In the genomic region with DNA sequence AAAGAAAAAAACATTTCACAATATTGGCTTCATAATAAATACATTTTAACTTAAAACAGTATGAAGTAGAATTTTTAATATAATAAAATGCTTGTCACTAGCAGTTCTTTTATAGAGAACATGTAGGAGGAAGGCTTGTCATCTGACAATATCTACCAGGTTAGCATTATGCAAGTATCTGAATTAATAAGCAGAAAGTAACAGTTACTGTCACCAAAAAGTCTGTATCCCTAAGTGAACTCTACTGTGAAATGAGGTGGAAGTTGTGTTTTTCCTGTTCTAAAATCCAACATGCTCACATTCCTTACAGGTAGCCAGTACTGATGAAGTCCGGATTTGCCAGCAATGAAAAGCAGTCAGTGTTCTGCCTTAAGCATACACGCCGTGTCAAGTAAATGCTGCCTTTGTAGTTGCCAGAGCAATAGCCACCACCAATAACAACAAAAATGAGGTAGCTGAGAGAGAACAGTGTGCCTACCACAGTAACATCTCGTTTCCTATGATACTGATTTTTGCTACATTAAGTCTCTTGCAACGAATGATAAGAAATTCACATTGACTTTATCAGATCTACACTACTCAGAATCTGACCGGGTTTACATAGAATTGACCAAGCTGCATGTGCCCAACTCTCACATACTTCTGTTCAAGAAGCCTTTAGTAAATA, we compare ENCODE assay signal across 15 cellular contexts.
DNase-seq lines count a peak whose midpoint lies in the region; ATAC-seq and TF ChIP-seq lines count a peak whose summit lies in the region.
"Had no signal": no experiment of that assay in that cellular context is flagged by ENCODE, and none has a peak within 500 bp of the region (broad histone marks: within the 10 kb centered on the region; RNA-seq: fewer than 3 reads in every experiment).

No MANE protein-coding gene starts in this region.

- H3K27me3 ChIP-seq in A673 (replicated peaks; ENCODE audit: insufficient read depth, low read depth, low read length, poor library complexity): no peaks in the 10 kb centered on the region
- H3K27me3 ChIP-seq: BLaER1 treated with 17β-estradiol and CSF1 and Interleukin-3, amounts not matched to agents 10 nM and 100 nM; SJSA1 had no signal

- no peak overlapping the region for H3K27ac ChIP-seq in A673 (ENCODE audit: low read depth, low read length, poor library complexity, severe bottlenecking)
- H3K27ac ChIP-seq: SJSA1 had no signal

- ATAC-seq in memory B cell (ENCODE audit: low read depth): no peak
- no peak for ATAC-seq in GM21737 (IDR thresholded peaks at IDR 0.05; ENCODE audit: unreplicated experiment)
- no peak for ATAC-seq in HG03175 (IDR thresholded peaks at IDR 0.05; ENCODE audit: unreplicated experiment)

- H3K36me3 Mint-ChIP-seq in activated T-helper 2 cell treated with anti-CD3 and anti-CD28 coated beads, Interferon-gamma antibody, Interleukin-2, Interleukin-4, amounts not matched to agents 10 μg/mL and 5 μg/mL and 100 μg/mL, durations not matched to agents 14 hours and 24 hours and 36 hours (ENCODE audit: low read depth): peaks cover 15% of the 10 kb centered on the region
- H3K36me3 Mint-ChIP-seq in memory B cell (peaks cover 11% of the 10 kb centered on the region), HFFc6 (ENCODE audit: low read depth) (no peaks in the 10 kb centered on the region)

- no peak overlapping the region for H3K4me3 ChIP-seq in A673 (ENCODE audit: low read depth, low read length, poor library complexity, severe bottlenecking)
- H3K4me3 ChIP-seq: BLaER1 treated with 17β-estradiol and CSF1 and Interleukin-3, amounts not matched to agents 10 nM and 100 nM; SJSA1 had no signal

- H3K36me3 ChIP-seq in A673 (ENCODE audit: insufficient read depth, low read length, poor library complexity, severe bottlenecking): no peaks in the 10 kb centered on the region
- H3K36me3 ChIP-seq: SJSA1 had no signal

- POLR2A ChIA-PET in A673 (lab: Charles Lee; ENCODE audit: low non-redundant PET): no interaction called here

- BruUV-seq in A673 (replicated peaks; lab: Mats Ljungman, UMichigan): no TSS peak

- peak; percentile 38 to 42 for DNase-seq in AML-193 (lab: John Stamatoyannopoulos, UW)
- DNase-seq in GF-D8 (lab: John Stamatoyannopoulos, UW): peak; percentile 99
- peak; percentile 47 for DNase-seq in activated T-helper 2 cell treated with anti-CD3 and anti-CD28 coated beads, Interferon-gamma antibody, Interleukin-2, Interleukin-4, amounts not matched to agents 10 μg/mL and 5 μg/mL and 100 μg/mL, durations not matched to agents 14 hours and 24 hours and 36 hours (ENCODE audit: low spot score)
- no peak for DNase-seq in memory B cell (ENCODE audit: low spot score in 2 of 2)
- no peak for DNase-seq in HFFc6
- DNase-seq in A673 (ENCODE audit: low spot score): no peak
- DNase-seq: amniotic stem cell; NCI-H2029; NCI-H82; stimulated activated CD8-positive, alpha-beta memory T cell treated with anti-CD3 and anti-CD28 coated beads, Interleukin-4, amount 100 ng/mL, for 48 hours had no signal

- H3K27me3 Mint-ChIP-seq in activated T-helper 2 cell treated with anti-CD3 and anti-CD28 coated beads, Interferon-gamma antibody, Interleukin-2, Interleukin-4, amounts not matched to agents 10 μg/mL and 5 μg/mL and 100 μg/mL, durations not matched to agents 14 hours and 24 hours and 36 hours (ENCODE audit: low read depth): no peaks in the 10 kb centered on the region
- H3K27me3 Mint-ChIP-seq in memory B cell (no peaks in the 10 kb centered on the region), HFFc6 (ENCODE audit: insufficient read depth) (no peaks in the 10 kb centered on the region; the same call in 1 of the 2 replicates)
- H3K27me3 Mint-ChIP-seq: IgD-negative memory B cell had no signal

- peak overlapping the region; percentile 91 for H3K27ac Mint-ChIP-seq in activated T-helper 2 cell treated with anti-CD3 and anti-CD28 coated beads, Interferon-gamma antibody, Interleukin-2, Interleukin-4, amounts not matched to agents 10 μg/mL and 5 μg/mL and 100 μg/mL, durations not matched to agents 14 hours and 24 hours and 36 hours
- peak overlapping the region; percentile 41 for H3K27ac Mint-ChIP-seq in memory B cell
- no peak overlapping the region for H3K27ac Mint-ChIP-seq in HFFc6

- intact Hi-C loops in activated T-helper 2 cell treated with anti-CD3 and anti-CD28 coated beads, Interferon-gamma antibody, Interleukin-2, Interleukin-4, amounts not matched to agents 10 μg/mL and 5 μg/mL and 100 μg/mL, durations not matched to agents 14 hours and 24 hours and 36 hours (cut with micrococcal nuclease): loop anchor here (1.0 to 2.0 kb wide), 10 partner anchors 9 to 150 kb away; no protein-coding TSS in a partner anchor
- intact Hi-C loops in A673 (cut with micrococcal nuclease; ENCODE audit: unreplicated experiment): no loop called here

- TF ChIP-seq CTCF in HFFc6 (IDR thresholded peaks at IDR 0.05) (no peak), A673 (conservative IDR thresholded peaks at IDR 0.05; ENCODE audit: low read depth, low read length) (no peak)

- peaks cover 19% of the 10 kb centered on the region for H3K4me1 ChIP-seq in A673 (ENCODE audit: insufficient read depth, low read length, poor library complexity, severe bottlenecking)
- H3K4me1 ChIP-seq: SJSA1 had no signal

- H3K9me3 Mint-ChIP-seq in activated T-helper 2 cell treated with anti-CD3 and anti-CD28 coated beads, Interferon-gamma antibody, Interleukin-2, Interleukin-4, amounts not matched to agents 10 μg/mL and 5 μg/mL and 100 μg/mL, durations not matched to agents 14 hours and 24 hours and 36 hours: no peaks in the 10 kb centered on the region
- H3K9me3 Mint-ChIP-seq in memory B cell (no peaks in the 10 kb centered on the region), HFFc6 (no peaks in the 10 kb centered on the region)
- H3K9me3 Mint-ChIP-seq: IgD-negative memory B cell had no signal

- CTCF ChIA-PET in A673 (lab: Charles Lee): no interaction called here

- no peaks in the 10 kb centered on the region for H3K9me3 ChIP-seq in A673 (ENCODE audit: low read depth, low read length, poor library complexity, severe bottlenecking)
- H3K9me3 ChIP-seq: BLaER1 treated with 17β-estradiol and CSF1 and Interleukin-3, amounts not matched to agents 10 nM and 100 nM; SJSA1 had no signal

- peaks cover 59% of the 10 kb centered on the region for H3K4me1 Mint-ChIP-seq in activated T-helper 2 cell treated with anti-CD3 and anti-CD28 coated beads, Interferon-gamma antibody, Interleukin-2, Interleukin-4, amounts not matched to agents 10 μg/mL and 5 μg/mL and 100 μg/mL, durations not matched to agents 14 hours and 24 hours and 36 hours (ENCODE audit: low read depth)
- H3K4me1 Mint-ChIP-seq in memory B cell: peaks cover 49% of the 10 kb centered on the region
- peaks cover 8% of the 10 kb centered on the region; the same call in 1 of the 2 replicates for H3K4me1 Mint-ChIP-seq in HFFc6 (ENCODE audit: low read depth)

- H3K4me3 Mint-ChIP-seq in activated T-helper 2 cell treated with anti-CD3 and anti-CD28 coated beads, Interferon-gamma antibody, Interleukin-2, Interleukin-4, amounts not matched to agents 10 μg/mL and 5 μg/mL and 100 μg/mL, durations not matched to agents 14 hours and 24 hours and 36 hours (ENCODE audit: low read depth): no peak overlapping the region
- H3K4me3 Mint-ChIP-seq in memory B cell (no peak overlapping the region), HFFc6 (no peak overlapping the region)

Comparison
In these comparisons a context has a peak if more than half of its experiments do, and no peak if none do; other contexts are left out.
1. DNase-seq: peak in AML-193 (2 of 2), GF-D8 (single experiment) and activated T-helper 2 cell treated with anti-CD3 and anti-CD28 coated beads, Interferon-gamma antibody, Interleukin-2, Interleukin-4, amounts not matched to agents 10 μg/mL and 5 μg/mL and 100 μg/mL, durations not matched to agents 14 hours and 24 hours and 36 hours (single experiment); none in memory B cell (0 of 2), HFFc6 (single experiment) and A673 (single experiment).